In genomic region chr10:99560277-99561126, GRCh38 we compare ENCODE assay signal across 8 cellular contexts. TPM values are rescaled to one million over a fixed set of nuclear protein-coding genes. Genes with fewer than 3 reads are reported as not detected.
DNase-seq lines count a peak whose midpoint lies in the region; ATAC-seq and TF ChIP-seq lines count a peak whose summit lies in the region.

No MANE protein-coding gene starts in this region.

- H3K14ac ChIP-seq in trophoblast cell (ENCODE audit: low read length), result no peak overlapping the region

- DNase-seq in AG08395 (ENCODE audit: low spot score) (peak; percentile 66), GM06990 (ENCODE audit: extremely low read depth, insufficient read length) (no peak), NCI-H2227 (lab: John Stamatoyannopoulos, UW; ENCODE audit: unreplicated experiment) (peak; percentile 64), fibroblast of peridontal ligament (ENCODE audit: extremely low read depth) (peak; percentile 61), trophoblast cell (peak; percentile 54 to 77), occipital lobe (lab: John Stamatoyannopoulos, UW) (no peak)
- DNase-seq in activated CD8-positive, alpha-beta T cell treated with anti-CD3 and anti-CD28 coated beads for 36 hours, result peak; percentile 43
- DNase-seq in stimulated activated naive CD4-positive, alpha-beta T cell treated with Interleukin-2 at 50 U/mL for 16 hours (lab: John Stamatoyannopoulos, UW), result no peak

- H3K27ac ChIP-seq in trophoblast cell (ENCODE audit: low read depth, low read length), result no peak overlapping the region

- H3K9me3 ChIP-seq in trophoblast cell (ENCODE audit: insufficient read depth, low read depth, low read length), result no peaks in the 10 kb centered on the region

- POLR2A ChIA-PET in activated CD8-positive, alpha-beta T cell treated with anti-CD3 and anti-CD28 coated beads for 36 hours (lab: Charles Lee), result no interaction called here

- H3K79me1 ChIP-seq in trophoblast cell (ENCODE audit: low read length), result no peaks in the 10 kb centered on the region

- intact Hi-C loops in activated CD8-positive, alpha-beta T cell treated with anti-CD3 and anti-CD28 coated beads for 36 hours (cut with micrococcal nuclease), result loop anchor here (5.0 kb wide), 1 partner anchor 57 kb away; no protein-coding TSS in a partner anchor

- H2BK120ac ChIP-seq in trophoblast cell (ENCODE audit: insufficient read depth, low read length, poor library complexity), result no peak overlapping the region

- H3K27ac Mint-ChIP-seq in activated CD8-positive, alpha-beta T cell treated with anti-CD3 and anti-CD28 coated beads for 36 hours, result no peak overlapping the region

- ATAC-seq in activated CD8-positive, alpha-beta T cell treated with anti-CD3 and anti-CD28 coated beads for 36 hours, result no peak

- WGBS in trophoblast cell (ENCODE audit: extremely low coverage, insufficient coverage, insufficient read length), result no CpG with 5 or more reads among the region's 13 CpGs

- peak; percentile 74 for TF ChIP-seq CTCF in GM06990 (IDR thresholded peaks at IDR 0.05; ENCODE audit: insufficient read depth, low read length, poor library complexity, severe bottlenecking)
- peak; percentile 88 for TF ChIP-seq CTCF in activated CD8-positive, alpha-beta T cell treated with anti-CD3 and anti-CD28 coated beads for 36 hours (IDR thresholded peaks at IDR 0.05)

- no peak overlapping the region for H3K23ac ChIP-seq in trophoblast cell (ENCODE audit: low read length)

- H3K36me3 ChIP-seq in GM06990 (ENCODE audit: control insufficient read depth, insufficient read depth, low read length) (no peaks in the 10 kb centered on the region), trophoblast cell (ENCODE audit: control insufficient read depth in 1 of 2, insufficient read depth in 2 of 2, low read length in 2 of 2) (no peaks in the 10 kb centered on the region)

- no peak overlapping the region for H2BK5ac ChIP-seq in trophoblast cell (ENCODE audit: low read depth, low read length, poor library complexity)

- no peak overlapping the region for H3K4me2 ChIP-seq in trophoblast cell (ENCODE audit: low read length)

- no peaks in the 10 kb centered on the region for H3K4me1 ChIP-seq in trophoblast cell (ENCODE audit: control insufficient read depth in 1 of 2, insufficient read depth in 2 of 2, low read length in 2 of 2)

- no peaks in the 10 kb centered on the region for H3K36me3 Mint-ChIP-seq in activated CD8-positive, alpha-beta T cell treated with anti-CD3 and anti-CD28 coated beads for 36 hours (ENCODE audit: low read depth)

- no peaks in the 10 kb centered on the region for H3K9me3 Mint-ChIP-seq in activated CD8-positive, alpha-beta T cell treated with anti-CD3 and anti-CD28 coated beads for 36 hours

- peaks cover 11% of the 10 kb centered on the region for H3K4me1 Mint-ChIP-seq in activated CD8-positive, alpha-beta T cell treated with anti-CD3 and anti-CD28 coated beads for 36 hours (ENCODE audit: low read depth)

- H4K91ac ChIP-seq in trophoblast cell (ENCODE audit: low read depth, low read length), result no peak overlapping the region

- H3K18ac ChIP-seq in trophoblast cell (ENCODE audit: low read length), result no peak overlapping the region

- CTCF ChIA-PET in activated CD8-positive, alpha-beta T cell treated with anti-CD3 and anti-CD28 coated beads for 36 hours (lab: Charles Lee), result interaction anchor here (0.7 to 6.5 kb wide), 34 partner anchors 9 to 156 kb away, joined by 3 to 80 read pairs (median 4); no protein-coding TSS in a partner anchor

- H4K8ac ChIP-seq in trophoblast cell (ENCODE audit: low read depth, low read length), result no peak overlapping the region

- peaks cover 19% of the 10 kb centered on the region for H3K27me3 Mint-ChIP-seq in activated CD8-positive, alpha-beta T cell treated with anti-CD3 and anti-CD28 coated beads for 36 hours

- H4K12ac ChIP-seq in trophoblast cell (ENCODE audit: low read depth, low read length), result no peak overlapping the region

- H3K27me3 ChIP-seq in GM06990 (replicated peaks; ENCODE audit: control insufficient read depth, insufficient read depth, low read length) (no peaks in the 10 kb centered on the region), trophoblast cell (ENCODE audit: insufficient read depth, low read length) (no peaks in the 10 kb centered on the region)

- H3K4me3 Mint-ChIP-seq in activated CD8-positive, alpha-beta T cell treated with anti-CD3 and anti-CD28 coated beads for 36 hours, result no peak overlapping the region

- H2AK5ac ChIP-seq in trophoblast cell (ENCODE audit: low read length), result no peak overlapping the region

- H3K4me3 ChIP-seq in GM06990 (replicated peaks; ENCODE audit: low read depth, low read length) (no peak overlapping the region), trophoblast cell (ENCODE audit: low read depth, low read length) (no peak overlapping the region)

- no peak overlapping the region for H3K9ac ChIP-seq in trophoblast cell (ENCODE audit: low read length)

- H3K79me2 ChIP-seq in trophoblast cell (ENCODE audit: control insufficient read depth, insufficient read depth, low read length, poor library complexity), result no peaks in the 10 kb centered on the region

- H3K4ac ChIP-seq in trophoblast cell (ENCODE audit: low read depth, low read length), result no peak overlapping the region

- H2AFZ ChIP-seq in trophoblast cell (ENCODE audit: insufficient read depth, low read length, poor library complexity), result no peak overlapping the region

- no peak overlapping the region for H2BK12ac ChIP-seq in trophoblast cell (ENCODE audit: low read length)

RNA-seq across cellular contexts. Expression of gene NKX2-3, which starts 27.8 kb away (rescaled TPM):
- not detected for total RNA-seq in activated CD8-positive, alpha-beta T cell treated with anti-CD3 and anti-CD28 coated beads for 36 hours
- polyA plus RNA-seq in trophoblast cell (2013), result 6.7 and 7.6 TPM in 2 replicates
- total RNA-seq in occipital lobe, result not detected

RNA-seq across cellular contexts. Expression of gene SLC25A28, which starts 59.7 kb away (rescaled TPM):
- total RNA-seq in activated CD8-positive, alpha-beta T cell treated with anti-CD3 and anti-CD28 coated beads for 36 hours, result 10 to 100 TPM; 43.6 to 44.7 TPM
- 22.6 and 24.6 TPM in 2 replicates for polyA plus RNA-seq in trophoblast cell (2013)
- 18.6 TPM for total RNA-seq in occipital lobe

Comparison
In these comparisons a context has a peak if more than half of its experiments do, and no peak if none do; other contexts are left out.
1. DNase-seq: peak in AG08395 (single experiment), NCI-H2227 (single experiment), activated CD8-positive, alpha-beta T cell treated with anti-CD3 and anti-CD28 coated beads for 36 hours (single experiment), fibroblast of peridontal ligament (single experiment) and trophoblast cell (2 of 2); none in GM06990 (single experiment), occipital lobe (single experiment) and stimulated activated naive CD4-positive, alpha-beta T cell treated with Interleukin-2 at 50 U/mL for 16 hours (single experiment).